In genomic region chr17:83082899-83083367, GRCh38 we compare ENCODE assay signal across 10 cellular contexts. TPM values are rescaled to one million over a fixed set of nuclear protein-coding genes. Genes with fewer than 3 reads are reported as not detected.
A peak's percentile ranks its signal among the peaks of the same experiment; 100 is the strongest.
DNase-seq lines count a peak whose midpoint lies in the region; ATAC-seq and TF ChIP-seq lines count a peak whose summit lies in the region.
"Had no signal": no experiment of that assay in that cellular context is flagged by ENCODE, and none has a peak within 500 bp of the region (broad histone marks: within the 10 kb centered on the region; RNA-seq: fewer than 3 reads in every experiment).

No MANE protein-coding gene starts in this region.

- intact Hi-C loops in activated CD4-positive, alpha-beta T cell treated with anti-CD3 and anti-CD28 coated beads for 36 hours (cut with DNase I, micrococcal nuclease): loop anchor here in 1 of 2 experiments (1.0 to 5.0 kb wide), 2 partner anchors 117 to 206 kb away; no protein-coding TSS in a partner anchor
- intact Hi-C loops in activated CD4-positive, alpha-beta memory T cell treated with anti-CD3 and anti-CD28 coated beads for 36 hours (cut with micrococcal nuclease): loop anchor here (2.0 kb wide), 1 partner anchor 34 kb away; no protein-coding TSS in a partner anchor
- intact Hi-C loops in left lung (cut with DNase I): no loop called here

- TF ChIP-seq CTCF in left lung (IDR thresholded peaks at IDR 0.05): no peak

- H3K4me1 ChIP-seq in left lung: peaks cover 31 to 78% of the 10 kb centered on the region in 2 donors

- H3K4me3 ChIP-seq in left lung: peak overlapping the region in 1 of 2 donors; percentile 76
- H3K4me3 ChIP-seq: GM12878 had no signal

- H3K4me3 Mint-ChIP-seq in activated CD4-positive, alpha-beta T cell treated with anti-CD3 and anti-CD28 coated beads for 36 hours: peak overlapping the region; percentile 66
- H3K4me3 Mint-ChIP-seq in activated CD4-positive, alpha-beta memory T cell treated with anti-CD3 and anti-CD28 coated beads for 36 hours: peak overlapping the region; percentile 70
- peak overlapping the region; percentile 80 to 82 for H3K4me3 Mint-ChIP-seq in stimulated activated naive CD8-positive, alpha-beta T cell treated with anti-CD3 and anti-CD28 coated beads, Interleukin-15, amount 100 ng/mL, for 72 hours

- no peaks in the 10 kb centered on the region for H3K9me3 ChIP-seq in left lung

- no peak for DNase-seq in activated CD4-positive, alpha-beta T cell treated with anti-CD3 and anti-CD28 coated beads for 36 hours
- no peak for DNase-seq in activated CD4-positive, alpha-beta T cell treated with anti-CD3 and anti-CD28 coated beads, Interleukin-2, amount 50 U/mL, for 4 hours
- no peak for DNase-seq in activated CD4-positive, alpha-beta memory T cell treated with anti-CD3 and anti-CD28 coated beads for 36 hours
- DNase-seq in left lung (no peak), superior temporal gyrus (ENCODE audit: extremely low spot score) (no peak), HCEC 1CT (no peak), G401 (ENCODE audit: low spot score) (no peak)
- DNase-seq in stimulated activated naive CD8-positive, alpha-beta T cell treated with anti-CD3 and anti-CD28 coated beads, Interleukin-15, amount 100 ng/mL, for 72 hours: no peak
- DNase-seq: hippocampal formation had no signal

- peak overlapping the region; percentile 89 for H3K27ac Mint-ChIP-seq in activated CD4-positive, alpha-beta T cell treated with anti-CD3 and anti-CD28 coated beads for 36 hours
- H3K27ac Mint-ChIP-seq in activated CD4-positive, alpha-beta memory T cell treated with anti-CD3 and anti-CD28 coated beads for 36 hours: peak overlapping the region; percentile 87
- H3K27ac Mint-ChIP-seq in stimulated activated naive CD8-positive, alpha-beta T cell treated with anti-CD3 and anti-CD28 coated beads, Interleukin-15, amount 100 ng/mL, for 72 hours: peak overlapping the region in 1 of 2 donors; percentile 93

- H3K27me3 Mint-ChIP-seq in activated CD4-positive, alpha-beta T cell treated with anti-CD3 and anti-CD28 coated beads for 36 hours: peaks cover 3% of the 10 kb centered on the region
- peaks cover 6% of the 10 kb centered on the region for H3K27me3 Mint-ChIP-seq in activated CD4-positive, alpha-beta memory T cell treated with anti-CD3 and anti-CD28 coated beads for 36 hours
- H3K27me3 Mint-ChIP-seq in stimulated activated naive CD8-positive, alpha-beta T cell treated with anti-CD3 and anti-CD28 coated beads, Interleukin-15, amount 100 ng/mL, for 72 hours: peaks cover 24% of the 10 kb centered on the region

- H3K9me3 Mint-ChIP-seq in activated CD4-positive, alpha-beta T cell treated with anti-CD3 and anti-CD28 coated beads for 36 hours (ENCODE audit: low read depth): no peaks in the 10 kb centered on the region
- no peaks in the 10 kb centered on the region for H3K9me3 Mint-ChIP-seq in activated CD4-positive, alpha-beta memory T cell treated with anti-CD3 and anti-CD28 coated beads for 36 hours
- no peaks in the 10 kb centered on the region for H3K9me3 Mint-ChIP-seq in stimulated activated naive CD8-positive, alpha-beta T cell treated with anti-CD3 and anti-CD28 coated beads, Interleukin-15, amount 100 ng/mL, for 72 hours

- in situ Hi-C loops in G401 (cut with HindIII; ENCODE audit: low sequenced_read_pairs): no loop called here

- POLR2A ChIA-PET in activated CD4-positive, alpha-beta T cell treated with anti-CD3 and anti-CD28 coated beads for 36 hours (lab: Charles Lee): no interaction called here
- POLR2A ChIA-PET in activated CD4-positive, alpha-beta memory T cell treated with anti-CD3 and anti-CD28 coated beads for 36 hours (lab: Charles Lee): interaction anchor here (1.6 kb wide), 1 partner anchor 117 kb away, joined by 11 read pairs; no protein-coding TSS in a partner anchor

- no peak for ATAC-seq in activated CD4-positive, alpha-beta T cell treated with anti-CD3 and anti-CD28 coated beads for 36 hours
- no peak for ATAC-seq in left lung
- ATAC-seq in stimulated activated naive CD8-positive, alpha-beta T cell treated with anti-CD3 and anti-CD28 coated beads, Interleukin-15, amount 100 ng/mL, for 72 hours: no peak
- ATAC-seq: GM12878 had no signal

- H3K36me3 Mint-ChIP-seq in activated CD4-positive, alpha-beta T cell treated with anti-CD3 and anti-CD28 coated beads for 36 hours (ENCODE audit: low read depth): peaks cover 6% of the 10 kb centered on the region
- H3K36me3 Mint-ChIP-seq in activated CD4-positive, alpha-beta memory T cell treated with anti-CD3 and anti-CD28 coated beads for 36 hours: peaks cover 25% of the 10 kb centered on the region

- H3K36me3 ChIP-seq in left lung: peaks cover 0 to 41% of the 10 kb centered on the region in 2 donors

- peaks cover 33% of the 10 kb centered on the region for H3K4me1 Mint-ChIP-seq in activated CD4-positive, alpha-beta T cell treated with anti-CD3 and anti-CD28 coated beads for 36 hours
- peaks cover 31% of the 10 kb centered on the region for H3K4me1 Mint-ChIP-seq in activated CD4-positive, alpha-beta memory T cell treated with anti-CD3 and anti-CD28 coated beads for 36 hours (ENCODE audit: low read depth)
- peaks cover 39% of the 10 kb centered on the region for H3K4me1 Mint-ChIP-seq in stimulated activated naive CD8-positive, alpha-beta T cell treated with anti-CD3 and anti-CD28 coated beads, Interleukin-15, amount 100 ng/mL, for 72 hours

- peak overlapping the region; percentile 31 to 74 for H3K27ac ChIP-seq in left lung

- H3K27me3 ChIP-seq in left lung: peaks cover 0 to 27% of the 10 kb centered on the region in 2 donors

- CTCF ChIA-PET in activated CD4-positive, alpha-beta T cell treated with anti-CD3 and anti-CD28 coated beads for 36 hours (lab: Charles Lee): no interaction called here
- CTCF ChIA-PET in activated CD4-positive, alpha-beta memory T cell treated with anti-CD3 and anti-CD28 coated beads for 36 hours (lab: Charles Lee): no interaction called here

RNA-seq across cellular contexts. Expression of gene METRNL, which starts 3.5 kb away (rescaled TPM):
- total RNA-seq in activated CD4-positive, alpha-beta T cell treated with anti-CD3 and anti-CD28 coated beads for 36 hours: 10 to 100 TPM; 22.4 to 26.3 TPM
- total RNA-seq in activated CD4-positive, alpha-beta memory T cell treated with anti-CD3 and anti-CD28 coated beads for 36 hours: 10 to 100 TPM; 62.8 to 71.1 TPM
- 10 to 100 TPM; 53.0 to 61.8 TPM for total RNA-seq in left lung
- total RNA-seq in G401 (2014; rRNA removed; shearing (Covaris generic)): 27.8 and 31.9 TPM in 2 replicates
